In genomic region chr5:172486451-172486850, GRCh38 we compare ENCODE assay signal across 28 cellular contexts. TPM values are rescaled to one million over a fixed set of nuclear protein-coding genes. Genes with fewer than 3 reads are reported as not detected.
DNase-seq lines count a peak whose midpoint lies in the region; ATAC-seq and TF ChIP-seq lines count a peak whose summit lies in the region.
"Had no signal": no experiment of that assay in that cellular context is flagged by ENCODE, and none has a peak within 500 bp of the region (broad histone marks: within the 10 kb centered on the region; RNA-seq: fewer than 3 reads in every experiment).

No MANE protein-coding gene starts in this region.

- peaks cover 9 to 13% of the 10 kb centered on the region in 2 donors for H3K27me3 Mint-ChIP-seq in stimulated activated naive B cell treated with anti-CD40 and anti-IgM and Interleukin-4, amounts not matched to agents 10 μg/mL and 1 μg/mL and 100 μg/mL, for 72 hours

- H3K4me1 ChIP-seq in neuron (ENCODE audit: insufficient read depth, low read length) (peaks cover 4% of the 10 kb centered on the region), transverse colon (no peaks in the 10 kb centered on the region)

- TF ChIP-seq CTCF in transverse colon (IDR thresholded peaks at IDR 0.05) = no peak

- no peak for TF ChIP-seq POLR2A in transverse colon (IDR thresholded peaks at IDR 0.05)

- in situ Hi-C loops in transverse colon (cut with MboI; ENCODE audit: low pct_ligation_motif_present in 1 of 4, low pct_unique_long_range_greater_than_20kb in 1 of 4, low sequenced_read_pairs in 3 of 4) = loop anchor here in 1 of 4 donors (25.0 kb wide), 1 partner anchor 451 kb away; no protein-coding TSS in a partner anchor

- H3K27me3 ChIP-seq in neuron (ENCODE audit: insufficient read depth, low read length) (no peaks in the 10 kb centered on the region), transverse colon (no peaks in the 10 kb centered on the region)

- H3K36me3 ChIP-seq in neuron (ENCODE audit: insufficient read depth, low read length) (no peaks in the 10 kb centered on the region), transverse colon (no peaks in the 10 kb centered on the region)

- peak overlapping the region; percentile 16 for H3K27ac Mint-ChIP-seq in stimulated activated naive B cell treated with anti-CD40 and anti-IgM and Interleukin-4, amounts not matched to agents 10 μg/mL and 1 μg/mL and 100 μg/mL, for 72 hours
- H3K27ac Mint-ChIP-seq: B cell; CD8-positive, alpha-beta memory T cell had no signal

- DNase-seq in Right ventricle myocardium superior (no peak), Right ventricle myocardium inferior (ENCODE audit: missing footprints) (no peak), left ventricle myocardium superior (peak; percentile 48), HEK293T (ENCODE audit: extremely low spot score) (no peak), transverse colon (no peak)
- no peak for DNase-seq in stimulated activated naive B cell treated with anti-CD40 and anti-IgM and Interleukin-4, amounts not matched to agents 10 μg/mL and 1 μg/mL and 100 μg/mL, for 72 hours
- DNase-seq: CD8-positive, alpha-beta memory T cell; DMS 273 treated with DMSO at 0.1 percent for 48 hours; DMS79; EL; GDM1; H7; Kasumi-1; NCI-H1092 treated with DMSO at 0.1 percent for 48 hours; NCI-H146; NCI-H1930; NCI-H446; NCI-H524 treated with DMSO at 0.1 percent for 48 hours; PC-9; SIG-M5 had no signal

- H3K36me3 Mint-ChIP-seq in stimulated activated naive B cell treated with anti-CD40 and anti-IgM and Interleukin-4, amounts not matched to agents 10 μg/mL and 1 μg/mL and 100 μg/mL, for 72 hours = peaks cover 0 to 2% of the 10 kb centered on the region in 2 donors

- POLR2A ChIA-PET in HEK293T (lab: Yijun Ruan, JAX) = no interaction called here

- WGBS in transverse colon (ENCODE audit: low coverage in 1 of 2), 2 donors = 83 to 90% methylated on average over 2 to 12 of the region's 12 CpGs

- TF ChIP-seq EP300 in transverse colon (IDR thresholded peaks at IDR 0.05; ENCODE audit: low read depth) = no peak

- ATAC-seq in Right ventricle myocardium superior (ENCODE audit: poor library complexity) = peak; percentile 48
- no peak for ATAC-seq in Right ventricle myocardium inferior
- peak; percentile 71 for ATAC-seq in left ventricle myocardium superior
- no peak for ATAC-seq in stimulated activated naive B cell treated with anti-CD40 and anti-IgM and Interleukin-4, amounts not matched to agents 10 μg/mL and 1 μg/mL and 100 μg/mL, for 72 hours (replicated peaks)
- ATAC-seq in GM18861 (IDR thresholded peaks at IDR 0.05; ENCODE audit: unreplicated experiment) = no peak
- ATAC-seq: GM12878, K562 had no signal

- intact Hi-C loops in Right ventricle myocardium superior (cut with DNase I) (no loop called here), Right ventricle myocardium inferior (cut with DNase I) (loop anchor here (5.0 kb wide), 1 partner anchor 96 kb away; no protein-coding TSS in a partner anchor), left ventricle myocardium superior (cut with micrococcal nuclease) (no loop called here), transverse colon (cut with DNase I; ENCODE audit: low total_unique reads) (no loop called here)

- H3K27ac ChIP-seq in transverse colon = no peak overlapping the region
- H3K27ac ChIP-seq: 22Rv1, C4-2B, PC-9, SK-N-MC had no signal

- H3K4me1 Mint-ChIP-seq in stimulated activated naive B cell treated with anti-CD40 and anti-IgM and Interleukin-4, amounts not matched to agents 10 μg/mL and 1 μg/mL and 100 μg/mL, for 72 hours = no peaks in the 10 kb centered on the region
- H3K4me1 Mint-ChIP-seq: CD8-positive, alpha-beta memory T cell had no signal

- CTCF ChIA-PET in HEK293T (lab: Yijun Ruan, JAX) = no interaction called here

- H3K9me3 ChIP-seq in neuron (ENCODE audit: low read length) = no peaks in the 10 kb centered on the region
- no peaks in the 10 kb centered on the region for H3K9me3 ChIP-seq in transverse colon

- H2AFZ ChIP-seq in neuron (ENCODE audit: low read depth, low read length) = peak overlapping the region; percentile 6
- H2AFZ ChIP-seq: PC-9 had no signal

- peaks cover 0 to 1% of the 10 kb centered on the region in 2 donors for H3K9me3 Mint-ChIP-seq in stimulated activated naive B cell treated with anti-CD40 and anti-IgM and Interleukin-4, amounts not matched to agents 10 μg/mL and 1 μg/mL and 100 μg/mL, for 72 hours
- H3K9me3 Mint-ChIP-seq: CD8-positive, alpha-beta memory T cell had no signal

- H3K4me3 Mint-ChIP-seq in stimulated activated naive B cell treated with anti-CD40 and anti-IgM and Interleukin-4, amounts not matched to agents 10 μg/mL and 1 μg/mL and 100 μg/mL, for 72 hours = no peak overlapping the region
- H3K4me3 Mint-ChIP-seq: B cell; CD8-positive, alpha-beta memory T cell had no signal

- H3K4me3 ChIP-seq in neuron (ENCODE audit: low read length) = no peak overlapping the region
- H3K4me3 ChIP-seq in transverse colon = no peak overlapping the region
- H3K4me3 ChIP-seq: GM12878, K562, PC-9, SK-N-MC had no signal

TF ChIP-seq in HEK293T, 16 proteins besides CTCF, POLR2A, EP300 and RAD21:
- TF ChIP-seq LEF1 (IDR thresholded peaks at IDR 0.05; ENCODE audit: borderline replicate concordance) (no peak), ARNT (IDR thresholded peaks at IDR 0.05) (no peak), SP1 (IDR thresholded peaks at IDR 0.05) (no peak), CTBP1 (IDR thresholded peaks at IDR 0.05; ENCODE audit: borderline replicate concordance) (no peak), ZNF384 (IDR thresholded peaks at IDR 0.05) (no peak), FOXM1 (IDR thresholded peaks at IDR 0.05; ENCODE audit: borderline replicate concordance) (no peak), FOXA1 (IDR thresholded peaks at IDR 0.05) (no peak), TARDBP (IDR thresholded peaks at IDR 0.05) (no peak), HDGF (IDR thresholded peaks at IDR 0.05; ENCODE audit: borderline replicate concordance) (no peak), NFRKB (IDR thresholded peaks at IDR 0.05) (no peak), ELF4 (IDR thresholded peaks at IDR 0.05) (no peak), FOXK2 (IDR thresholded peaks at IDR 0.05) (no peak), L3MBTL2 (conservative IDR thresholded peaks at IDR 0.05) (no peak), PKNOX1 (IDR thresholded peaks at IDR 0.05) (no peak), BHLHE40 (IDR thresholded peaks at IDR 0.05; ENCODE audit: borderline replicate concordance) (no peak), SUZ12 (IDR thresholded peaks at IDR 0.05) (no peak)

RNA-seq across cellular contexts. Expression of gene SH3PXD2B, which starts 32.1 kb away (rescaled TPM):
- 5.3 TPM for total RNA-seq in Right ventricle myocardium superior
- total RNA-seq in Right ventricle myocardium inferior = 5.4 TPM
- 5.0 TPM for total RNA-seq in left ventricle myocardium superior
- 10 to 100 TPM; 10.2 to 26.6 (median 14.6) TPM for total RNA-seq in transverse colon
- total RNA-seq: B cell had no signal

Comparison
In these comparisons a context has a peak if more than half of its experiments do, and no peak if none do; other contexts are left out.
1. ATAC-seq: peak in Right ventricle myocardium superior (single experiment) and left ventricle myocardium superior (single experiment); none in Right ventricle myocardium inferior (single experiment), stimulated activated naive B cell treated with anti-CD40 and anti-IgM and Interleukin-4, amounts not matched to agents 10 μg/mL and 1 μg/mL and 100 μg/mL, for 72 hours (0 of 2) and GM18861 (single experiment).